In the genomic region with DNA sequence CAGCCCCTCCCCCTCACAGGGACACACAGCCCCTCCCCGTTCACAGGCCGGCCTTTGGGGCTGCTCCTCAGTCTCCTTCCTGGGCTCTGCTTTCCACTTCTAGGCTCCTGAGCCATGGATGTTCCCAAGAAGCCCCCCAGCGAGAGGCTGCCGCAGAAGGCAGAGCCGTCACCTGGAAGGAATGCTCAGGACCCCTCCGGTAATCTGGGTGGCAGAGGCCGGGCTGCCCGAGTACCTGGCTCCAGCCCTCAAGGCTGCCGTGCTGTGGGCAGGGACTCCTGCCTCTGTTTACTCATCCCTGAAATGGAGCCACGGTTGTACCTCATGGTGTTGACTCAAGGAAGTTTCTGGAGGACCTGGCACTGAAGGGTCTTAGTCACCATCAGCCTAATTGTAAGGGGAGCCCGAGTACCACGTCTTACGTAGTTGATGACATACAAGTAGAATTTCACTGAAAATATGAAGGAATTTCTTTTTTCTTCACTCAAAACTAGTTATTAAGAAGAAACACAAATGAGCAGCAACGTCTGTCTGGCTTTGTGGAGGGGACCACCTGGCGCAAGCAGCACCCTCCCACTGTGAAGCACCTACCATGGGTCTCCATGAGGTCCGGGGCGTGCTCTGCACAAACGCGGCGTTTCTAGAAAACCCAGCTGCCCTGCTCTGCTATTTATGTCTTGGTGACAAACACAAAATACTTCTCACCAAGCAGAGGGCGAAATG, we compare ENCODE assay signal across 33 cellular contexts. TPM values are rescaled to one million over a fixed set of nuclear protein-coding genes. Genes with fewer than 3 reads are reported as not detected.
DNase-seq lines count a peak whose midpoint lies in the region; ATAC-seq and TF ChIP-seq lines count a peak whose summit lies in the region.
"Had no signal": no experiment of that assay in that cellular context is flagged by ENCODE, and none has a peak within 500 bp of the region (broad histone marks: within the 10 kb centered on the region; RNA-seq: fewer than 3 reads in every experiment).

No MANE protein-coding gene starts in this region.

- intact Hi-C loops in left ventricle myocardium superior (cut with micrococcal nuclease): no loop called here

- no peak overlapping the region for H3K4me2 ChIP-seq in SU-DHL-6 (ENCODE audit: low read depth, low read length, poor library complexity, severe bottlenecking)

- ATAC-seq in left ventricle myocardium superior (no peak), HG03045 (IDR thresholded peaks at IDR 0.05; ENCODE audit: unreplicated experiment) (no peak), HG03571 (IDR thresholded peaks at IDR 0.05; ENCODE audit: unreplicated experiment) (no peak)
- ATAC-seq in activated naive CD4-positive, alpha-beta T cell treated with anti-CD3 and anti-CD28 coated beads, Interleukin-2, amount 50 U/mL, for 72 hours: no peak
- ATAC-seq: GM12878, left colon, pancreas, WTC11 had no signal

- H3K27me3 ChIP-seq in cardiac muscle cell (no peaks in the 10 kb centered on the region), SU-DHL-6 (ENCODE audit: low read length) (no peaks in the 10 kb centered on the region)
- H3K27me3 ChIP-seq: ascending aorta, pancreas, Peyer's patch, tibial nerve had no signal

- H3K4me3 ChIP-seq in cardiac muscle cell (no peak overlapping the region), SU-DHL-6 (ENCODE audit: insufficient read depth, low read length, poor library complexity, severe bottlenecking) (no peak overlapping the region)
- H3K4me3 ChIP-seq: ascending aorta, coronary artery, GM12878, HAP-1, pancreas, Peyer's patch, tibial nerve had no signal

- H3K9me3 Mint-ChIP-seq in nephron progenitor cell: peaks cover 25% of the 10 kb centered on the region
- H3K9me3 Mint-ChIP-seq in activated naive CD4-positive, alpha-beta T cell treated with anti-CD3 and anti-CD28 coated beads, Interleukin-2, amount 50 U/mL, for 72 hours: peaks cover 0 to 10% of the 10 kb centered on the region in 2 donors

- H3K36me3 ChIP-seq in cardiac muscle cell (no peaks in the 10 kb centered on the region), SU-DHL-6 (ENCODE audit: low read length) (peaks cover 10% of the 10 kb centered on the region; the same call in 1 of the 2 replicates)
- H3K36me3 ChIP-seq: HAP-1, pancreas, Peyer's patch had no signal

- TF ChIP-seq CTCF in cardiac muscle cell (IDR thresholded peaks at IDR 0.05; ENCODE audit: low read depth, low read length): no peak
- TF ChIP-seq CTCF in SU-DHL-6 (IDR thresholded peaks at IDR 0.05; ENCODE audit: insufficient read depth, low read length, poor library complexity, severe bottlenecking): no peak
- TF ChIP-seq CTCF in nephron progenitor cell (IDR thresholded peaks at IDR 0.05): no peak

- H4K20me1 ChIP-seq in SU-DHL-6 (ENCODE audit: low read depth, low read length): no peaks in the 10 kb centered on the region

- peaks cover 30% of the 10 kb centered on the region for H3K4me1 Mint-ChIP-seq in nephron progenitor cell
- H3K4me1 Mint-ChIP-seq: activated CD4-positive, alpha-beta T cell treated with anti-CD3 and anti-CD28 coated beads, Interleukin-2, amount 10 ng/mL, durations not matched to agents 7 days and 5 days; activated naive CD8-positive, alpha-beta T cell treated with anti-CD3 and anti-CD28 coated beads, Interleukin-2, amount 10 ng/mL, durations not matched to agents 7 days and 5 days; immature natural killer cell had no signal

- peaks cover 24% of the 10 kb centered on the region for H3F3A ChIP-seq in SU-DHL-6 (ENCODE audit: insufficient read depth)

- H3K9me3 ChIP-seq in cardiac muscle cell (ENCODE audit: low read depth) (no peaks in the 10 kb centered on the region), SU-DHL-6 (ENCODE audit: insufficient read depth, low read length) (no peaks in the 10 kb centered on the region)
- H3K9me3 ChIP-seq: HAP-1, pancreas, Peyer's patch had no signal

- H3K27me3 Mint-ChIP-seq in nephron progenitor cell (ENCODE audit: low read depth, poor library complexity): no peaks in the 10 kb centered on the region
- H3K27me3 Mint-ChIP-seq: activated CD4-positive, alpha-beta T cell treated with anti-CD3 and anti-CD28 coated beads, Interleukin-2, amount 10 ng/mL, durations not matched to agents 7 days and 5 days; activated naive CD8-positive, alpha-beta T cell treated with anti-CD3 and anti-CD28 coated beads, Interleukin-2, amount 10 ng/mL, durations not matched to agents 7 days and 5 days; activated T-cell treated with anti-CD3 and anti-CD28 coated beads, Interleukin-2, amount 50 U/mL, for 24 hours; CD4-positive, alpha-beta memory T cell had no signal

- no peaks in the 10 kb centered on the region for H3K79me2 ChIP-seq in SU-DHL-6 (ENCODE audit: insufficient read depth, low read length)

- H3K36me3 Mint-ChIP-seq in nephron progenitor cell (ENCODE audit: low read depth): peaks cover 43% of the 10 kb centered on the region
- peaks cover 18 to 30% of the 10 kb centered on the region in 2 donors for H3K36me3 Mint-ChIP-seq in activated naive CD4-positive, alpha-beta T cell treated with anti-CD3 and anti-CD28 coated beads, Interleukin-2, amount 50 U/mL, for 72 hours

- peak overlapping the region; percentile 77 for H3K27ac Mint-ChIP-seq in nephron progenitor cell
- H3K27ac Mint-ChIP-seq in activated naive CD4-positive, alpha-beta T cell treated with anti-CD3 and anti-CD28 coated beads, Interleukin-2, amount 50 U/mL, for 72 hours: no peak overlapping the region
- H3K27ac Mint-ChIP-seq: activated naive CD8-positive, alpha-beta T cell treated with anti-CD3 and anti-CD28 coated beads, Interleukin-2, amount 10 ng/mL, durations not matched to agents 7 days and 5 days; activated T-cell treated with anti-CD3 and anti-CD28 coated beads, Interleukin-2, amount 50 U/mL, for 24 hours; immature natural killer cell had no signal

- no peak overlapping the region for H2AFZ ChIP-seq in SU-DHL-6 (ENCODE audit: low read depth, low read length, severe bottlenecking)

- peaks cover 10% of the 10 kb centered on the region for H3K4me1 ChIP-seq in cardiac muscle cell (ENCODE audit: low read depth)
- H3K4me1 ChIP-seq: ascending aorta, HAP-1, pancreas, Peyer's patch, tibial nerve had no signal

- no peak overlapping the region for H3K9ac ChIP-seq in SU-DHL-6 (ENCODE audit: low read length)

- H3K27ac ChIP-seq in cardiac muscle cell: peak overlapping the region; percentile 55
- H3K27ac ChIP-seq in SU-DHL-6 (ENCODE audit: low read depth, low read length): peak overlapping the region; percentile 41
- H3K27ac ChIP-seq: ascending aorta, coronary artery, pancreas, Peyer's patch, tibial nerve had no signal

- DNase-seq in cardiac muscle cell (ENCODE audit: low read depth in 1 of 2, low spot score in 1 of 2) (no peak), left ventricle myocardium superior (no peak), nephron progenitor cell (no peak), SIG-M5 (lab: John Stamatoyannopoulos, UW) (no peak)
- DNase-seq in activated naive CD4-positive, alpha-beta T cell treated with anti-CD3 and anti-CD28 coated beads, Interleukin-2, amount 50 U/mL, for 72 hours (ENCODE audit: low spot score in 2 of 2): no peak
- DNase-seq: 8988T; activated CD4-positive, alpha-beta T cell treated with anti-CD3 and anti-CD28 coated beads, Interleukin-2, amount 10 ng/mL, durations not matched to agents 7 days and 5 days; activated gamma-delta T cell; activated naive CD8-positive, alpha-beta T cell treated with anti-CD3 and anti-CD28 coated beads, Interleukin-2, amount 10 ng/mL, durations not matched to agents 7 days and 5 days; activated T-cell treated with anti-CD3 and anti-CD28 coated beads, Interleukin-2, amount 50 U/mL, for 24 hours; caudate nucleus; CD4-positive, alpha-beta memory T cell; effector CD8-positive, alpha-beta T cell; immature natural killer cell; left colon; NCI-H2107; NCI-H345; NCI-H69; pancreas; Peyer's patch; retina; SHP77 treated with DMSO at 0.1 percent for 48 hours; stimulated activated CD4-positive, alpha-beta T cell treated with anti-CD3 and anti-CD28 coated beads, Interleukin-4, amount 100 ng/mL, for 1 hour; T1000 had no signal

- no peak overlapping the region for H3K4me3 Mint-ChIP-seq in nephron progenitor cell
- H3K4me3 Mint-ChIP-seq: activated CD4-positive, alpha-beta T cell treated with anti-CD3 and anti-CD28 coated beads, Interleukin-2, amount 10 ng/mL, durations not matched to agents 7 days and 5 days; activated naive CD8-positive, alpha-beta T cell treated with anti-CD3 and anti-CD28 coated beads, Interleukin-2, amount 10 ng/mL, durations not matched to agents 7 days and 5 days; activated T-cell treated with anti-CD3 and anti-CD28 coated beads, Interleukin-2, amount 50 U/mL, for 24 hours; immature natural killer cell; WTC11 had no signal

- H3K9me2 ChIP-seq in SU-DHL-6 (replicated peaks; ENCODE audit: insufficient read depth, low read length): no peaks in the 10 kb centered on the region

RNA-seq across cellular contexts. Expression of a gene that starts 33.7 kb away (rescaled TPM):
- 3.9 and 6.4 TPM in 2 replicates for total RNA-seq in cardiac muscle cell
- 2.3 and 4.5 TPM in 2 replicates for polyA plus RNA-seq in cardiac muscle cell
- 3.7 TPM for total RNA-seq in left ventricle myocardium superior
- 10 to 100 TPM; 13.1 to 23.0 TPM for total RNA-seq in activated naive CD4-positive, alpha-beta T cell treated with anti-CD3 and anti-CD28 coated beads, Interleukin-2, amount 50 U/mL, for 72 hours
